8 cellular contexts compared by ENCODE assay signal in the genomic region with DNA sequence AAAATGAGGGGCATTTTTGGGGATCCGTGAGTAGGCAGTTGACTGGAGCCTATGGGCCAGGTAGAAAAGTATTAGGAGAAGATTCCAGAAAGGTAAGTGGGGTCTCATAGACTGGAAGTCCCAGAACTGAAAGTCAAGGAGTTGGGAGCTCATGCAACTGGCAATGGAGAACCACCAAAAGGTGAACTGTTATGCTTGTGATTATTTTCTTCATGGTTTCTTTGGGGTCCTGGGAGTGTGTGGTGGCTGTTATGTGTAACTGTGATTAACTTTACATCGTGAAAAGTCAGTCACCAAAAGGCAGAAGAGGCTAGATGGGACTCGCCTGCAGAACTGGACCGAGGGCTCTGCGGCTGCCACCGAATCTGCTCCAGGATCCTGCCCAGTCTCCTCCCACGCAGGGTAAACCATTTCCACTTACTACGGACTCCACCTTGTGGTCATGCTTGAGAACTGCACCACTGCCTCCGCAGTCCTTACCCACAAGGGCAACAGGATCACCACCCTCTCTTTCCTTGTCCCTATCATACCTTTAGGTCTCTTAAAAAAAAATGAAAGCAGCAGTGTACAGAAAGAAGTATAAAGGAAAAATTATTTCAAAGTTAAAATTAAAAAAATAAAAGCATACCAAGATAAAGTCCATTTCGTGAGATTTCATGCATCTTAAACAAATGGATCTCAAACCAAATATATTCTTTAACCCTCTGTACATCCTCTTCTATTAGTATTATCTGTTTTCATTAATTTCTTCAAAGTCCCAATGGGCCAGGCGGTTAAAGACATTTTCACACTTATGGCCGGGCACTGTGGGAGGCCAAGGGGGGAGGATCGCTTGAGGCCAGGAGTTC. TPM values are rescaled to one million over a fixed set of nuclear protein-coding genes. Genes with fewer than 3 reads are reported as not detected.
DNase-seq lines count a peak whose midpoint lies in the region; ATAC-seq and TF ChIP-seq lines count a peak whose summit lies in the region.

No MANE protein-coding gene starts in this region.

- H3K79me2 ChIP-seq in ACC112 (ENCODE audit: control insufficient read depth, insufficient read depth, low read length, unreplicated experiment) = no peaks in the 10 kb centered on the region

- peaks cover 11% of the 10 kb centered on the region for H3K9me3 ChIP-seq in lower lobe of right lung

- peaks cover 3% of the 10 kb centered on the region for H3K4me1 ChIP-seq in ACC112 (ENCODE audit: control insufficient read depth, insufficient read depth, low read length, unreplicated experiment)
- no peaks in the 10 kb centered on the region for H3K4me1 ChIP-seq in lower lobe of right lung

- no peaks in the 10 kb centered on the region for H3K27me3 ChIP-seq in ACC112 (ENCODE audit: insufficient read depth, low read length)
- no peaks in the 10 kb centered on the region for H3K27me3 ChIP-seq in lower lobe of right lung (ENCODE audit: low read depth)

- peak; percentile 27 to 66 for DNase-seq in NCI-H524 (lab: John Stamatoyannopoulos, UW)
- DNase-seq in activated CD4-positive, alpha-beta T cell treated with anti-CD3 and anti-CD28 coated beads, Interleukin-2, amount 10 ng/mL, durations not matched to agents 24 days and 14 days = peak; percentile 94
- peak; percentile 87 for DNase-seq in dedifferentiated amniotic fluid mesenchymal stem cell (ENCODE audit: extremely low spot score)
- DNase-seq in lower lobe of right lung = peak; percentile 86
- DNase-seq in stimulated activated CD4-positive, alpha-beta T cell treated with anti-CD3 and anti-CD28 coated beads, TNF-alpha, amount 100 ng/mL, for 4 hours (ENCODE audit: low read depth in 3 of 3) = peak; percentile 38 to 56 (median 53)

- ATAC-seq in GM18511 (IDR thresholded peaks at IDR 0.05; ENCODE audit: unreplicated experiment) (peak; percentile 90), HG03378 (IDR thresholded peaks at IDR 0.05; ENCODE audit: unreplicated experiment) (peak; percentile 85), lower lobe of right lung (peak; percentile 97 to 98)

- peaks cover 10% of the 10 kb centered on the region for H3K9me3 Mint-ChIP-seq in activated CD4-positive, alpha-beta T cell treated with anti-CD3 and anti-CD28 coated beads, Interleukin-2, amount 10 ng/mL, durations not matched to agents 24 days and 14 days

- no peak overlapping the region for H3K27ac Mint-ChIP-seq in activated CD4-positive, alpha-beta T cell treated with anti-CD3 and anti-CD28 coated beads, Interleukin-2, amount 10 ng/mL, durations not matched to agents 24 days and 14 days

- H3K4me3 Mint-ChIP-seq in activated CD4-positive, alpha-beta T cell treated with anti-CD3 and anti-CD28 coated beads, Interleukin-2, amount 10 ng/mL, durations not matched to agents 24 days and 14 days = peak overlapping the region; percentile 53

- H3K36me3 ChIP-seq in ACC112 (ENCODE audit: insufficient read depth, low read length) (no peaks in the 10 kb centered on the region), lower lobe of right lung (no peaks in the 10 kb centered on the region)

- peaks cover 20% of the 10 kb centered on the region for H3K4me1 Mint-ChIP-seq in activated CD4-positive, alpha-beta T cell treated with anti-CD3 and anti-CD28 coated beads, Interleukin-2, amount 10 ng/mL, durations not matched to agents 24 days and 14 days

- H3K4me3 ChIP-seq in ACC112 (ENCODE audit: low read depth, low read length) (peak overlapping the region; percentile 60), lower lobe of right lung (peak overlapping the region; percentile 27)

- intact Hi-C loops in activated CD4-positive, alpha-beta T cell treated with anti-CD3 and anti-CD28 coated beads, Interleukin-2, amount 10 ng/mL, durations not matched to agents 24 days and 14 days (cut with micrococcal nuclease) = loop anchor here (1.0 to 2.0 kb wide), 3 partner anchors 52 to 532 kb away; a partner anchor contains a TSS
- intact Hi-C loops in lower lobe of right lung (cut with DNase I) = loop anchor here (5.0 kb wide), 1 partner anchor 123 kb away; no protein-coding TSS in a partner anchor

- peaks cover 13% of the 10 kb centered on the region for H3K36me3 Mint-ChIP-seq in activated CD4-positive, alpha-beta T cell treated with anti-CD3 and anti-CD28 coated beads, Interleukin-2, amount 10 ng/mL, durations not matched to agents 24 days and 14 days (ENCODE audit: low read depth)

- H3K27me3 Mint-ChIP-seq in activated CD4-positive, alpha-beta T cell treated with anti-CD3 and anti-CD28 coated beads, Interleukin-2, amount 10 ng/mL, durations not matched to agents 24 days and 14 days = no peaks in the 10 kb centered on the region

- H3K27ac ChIP-seq in ACC112 (ENCODE audit: low read depth, low read length) (no peak overlapping the region), lower lobe of right lung (no peak overlapping the region)

- peak; percentile 97 for TF ChIP-seq CTCF in lower lobe of right lung (IDR thresholded peaks at IDR 0.05)

- peak overlapping the region; percentile 63 for H2AFZ ChIP-seq in ACC112 (ENCODE audit: low read length, unreplicated experiment)

RNA-seq across cellular contexts. Expression of a gene that starts 15.6 kb away (rescaled TPM):
- 4.4 and 4.9 TPM in 2 replicates for total RNA-seq in activated CD4-positive, alpha-beta T cell treated with anti-CD3 and anti-CD28 coated beads, Interleukin-2, amount 10 ng/mL, durations not matched to agents 24 days and 14 days
- 12.6 TPM for total RNA-seq in lower lobe of right lung

RNA-seq across cellular contexts. Expression of a gene that starts 51.4 kb away (rescaled TPM):
- total RNA-seq in activated CD4-positive, alpha-beta T cell treated with anti-CD3 and anti-CD28 coated beads, Interleukin-2, amount 10 ng/mL, durations not matched to agents 24 days and 14 days = 12.4 and 13.1 TPM in 2 replicates
- 9.7 TPM for total RNA-seq in lower lobe of right lung
